ENCODE assay signal across 21 cellular contexts in genomic region chr1:98981917-98982513, GRCh38. TPM values are rescaled to one million over a fixed set of nuclear protein-coding genes. Genes with fewer than 3 reads are reported as not detected.
DNase-seq lines count a peak whose midpoint lies in the region; ATAC-seq, FAIRE-seq and TF ChIP-seq lines count a peak whose summit lies in the region.
"Had no signal": no experiment of that assay in that cellular context is flagged by ENCODE, and none has a peak within 500 bp of the region (broad histone marks: within the 10 kb centered on the region; RNA-seq: fewer than 3 reads in every experiment).

No MANE protein-coding gene starts in this region.

- no peak overlapping the region for H3K4me2 ChIP-seq in HepG2 (ENCODE audit: low read depth, low read length)
- H3K4me2 ChIP-seq in fibroblast of lung (ENCODE audit: extremely low read depth, insufficient read depth, low read length) = no peak overlapping the region
- H3K4me2 ChIP-seq: smooth muscle cell had no signal

- no TSS peak for BruUV-seq in HepG2 (replicated peaks; lab: Mats Ljungman, UMichigan)

- intact Hi-C loops in HepG2 (cut with micrococcal nuclease; ENCODE audit: unreplicated experiment) (no loop called here), right lobe of liver (cut with DNase I) (no loop called here), psoas muscle (cut with DNase I) (no loop called here)

- ATAC-seq in HepG2 (no peak), right lobe of liver (no peak), psoas muscle (no peak), HG03571 (IDR thresholded peaks at IDR 0.05; ENCODE audit: unreplicated experiment) (no peak)
- ATAC-seq: activated CD8-positive, alpha-beta T cell treated with anti-CD3 and anti-CD28 coated beads for 36 hours; stimulated activated memory B cell treated with anti-CD40 and anti-IgM and Interleukin-4, amounts not matched to agents 10 μg/mL and 1 μg/mL and 100 μg/mL, for 72 hours; upper lobe of right lung had no signal

- H3K4me1 ChIP-seq in HepG2 (ENCODE audit: insufficient read depth, low read length) (no peaks in the 10 kb centered on the region), right lobe of liver (no peaks in the 10 kb centered on the region), fibroblast of lung (ENCODE audit: control insufficient read depth, extremely low read depth, insufficient read depth, low read length) (no peaks in the 10 kb centered on the region), psoas muscle (no peaks in the 10 kb centered on the region)
- H3K4me1 ChIP-seq: upper lobe of right lung had no signal

- no peak overlapping the region for H3K4me3 ChIP-seq in HepG2 (replicated peaks in 1 of 3; ENCODE audit: insufficient read depth in 1 of 3, low read depth in 2 of 3, low read length in 3 of 3)
- no peak overlapping the region for H3K4me3 ChIP-seq in right lobe of liver
- H3K4me3 ChIP-seq in fibroblast of lung (replicated peaks in 1 of 4; ENCODE audit: control extremely low read depth in 1 of 4, insufficient read depth in 1 of 4, low read depth in 3 of 4, low read length in 4 of 4) = no peak overlapping the region
- no peak overlapping the region for H3K4me3 ChIP-seq in psoas muscle
- H3K4me3 ChIP-seq: smooth muscle cell, upper lobe of right lung had no signal

- no peak overlapping the region for H3K9ac ChIP-seq in HepG2 (ENCODE audit: insufficient read depth, low read depth, low read length)
- no peak overlapping the region for H3K9ac ChIP-seq in fibroblast of lung (ENCODE audit: insufficient read depth, low read length)

- no peaks in the 10 kb centered on the region for H3K27me3 ChIP-seq in HepG2 (ENCODE audit: control insufficient read depth in 1 of 2, insufficient read depth in 2 of 2, low read length in 2 of 2)
- H3K27me3 ChIP-seq in right lobe of liver = no peaks in the 10 kb centered on the region
- no peaks in the 10 kb centered on the region for H3K27me3 ChIP-seq in fibroblast of lung (ENCODE audit: control insufficient read depth, insufficient read depth, low read length)
- no peaks in the 10 kb centered on the region for H3K27me3 ChIP-seq in psoas muscle (ENCODE audit: insufficient read depth in 3 of 3, low read length in 2 of 3)
- H3K27me3 ChIP-seq: upper lobe of right lung had no signal

- H3K27ac ChIP-seq in HepG2 (ENCODE audit: extremely low read length, insufficient read depth, low read length) = no peak overlapping the region
- H3K27ac ChIP-seq in right lobe of liver = no peak overlapping the region
- no peak overlapping the region for H3K27ac ChIP-seq in RWPE1
- no peak overlapping the region for H3K27ac ChIP-seq in fibroblast of lung (ENCODE audit: insufficient read depth, low read length)
- H3K27ac ChIP-seq in psoas muscle = no peak overlapping the region
- H3K27ac ChIP-seq: upper lobe of right lung had no signal

- H3K36me3 ChIP-seq in HepG2 (replicated peaks in 1 of 2; ENCODE audit: control insufficient read depth in 1 of 2, insufficient read depth in 2 of 2, low read length in 2 of 2) = no peaks in the 10 kb centered on the region
- H3K36me3 ChIP-seq in right lobe of liver = no peaks in the 10 kb centered on the region
- no peaks in the 10 kb centered on the region for H3K36me3 ChIP-seq in fibroblast of lung (ENCODE audit: control insufficient read depth, insufficient read depth, low read length)
- H3K36me3 ChIP-seq in psoas muscle (ENCODE audit: insufficient read depth in 1 of 2, low read depth in 1 of 2) = no peaks in the 10 kb centered on the region
- H3K36me3 ChIP-seq: upper lobe of right lung had no signal

- TF ChIP-seq EP300 in HepG2 (IDR thresholded peaks at IDR 0.05; ENCODE audit: low read depth in 2 of 2, low read length in 2 of 2) (no peak), HepG2 (CRISPR knock-in tag; IDR thresholded peaks at IDR 0.05; ENCODE audit: borderline replicate concordance) (no peak)

- no peak for TF ChIP-seq RAD21 in HepG2 (CRISPR knock-in tag; IDR thresholded peaks at IDR 0.05)

- no peaks in the 10 kb centered on the region for H4K20me1 ChIP-seq in HepG2 (ENCODE audit: insufficient read depth, low read length)
- no peaks in the 10 kb centered on the region for H4K20me1 ChIP-seq in fibroblast of lung (ENCODE audit: control insufficient read depth, extremely low read depth, insufficient read depth, low read length)

- TF ChIP-seq POLR2A in HepG2 (IDR thresholded peaks at IDR 0.05; ENCODE audit: insufficient read depth in 1 of 2, low read depth in 2 of 2, low read length in 2 of 2) (no peak), right lobe of liver (IDR thresholded peaks at IDR 0.05) (no peak)

- H2AFZ ChIP-seq in HepG2 (ENCODE audit: low read length) (no peak overlapping the region), fibroblast of lung (ENCODE audit: low read length) (no peak overlapping the region)

- H3K9me3 ChIP-seq in HepG2 (ENCODE audit: low read length) = no peaks in the 10 kb centered on the region
- H3K9me3 ChIP-seq in right lobe of liver = no peaks in the 10 kb centered on the region
- H3K9me3 ChIP-seq in fibroblast of lung (ENCODE audit: control insufficient read depth, insufficient read depth, low read depth, low read length) = no peaks in the 10 kb centered on the region
- no peaks in the 10 kb centered on the region for H3K9me3 ChIP-seq in psoas muscle
- H3K9me3 ChIP-seq: upper lobe of right lung had no signal

- no peaks in the 10 kb centered on the region for H3K79me2 ChIP-seq in HepG2 (ENCODE audit: insufficient read depth, low read length)
- no peaks in the 10 kb centered on the region for H3K79me2 ChIP-seq in fibroblast of lung (ENCODE audit: control insufficient read depth, insufficient read depth, low read length)

- in situ Hi-C loops in HepG2 (cut with HindIII; ENCODE audit: extremely low pct_ligation_motif_present, low pct_unique_long_range_greater_than_20kb) = loop anchor here (25.0 kb wide), 1 partner anchor 730 kb away; no protein-coding TSS in a partner anchor

- DNase-seq in HepG2 (ENCODE audit: low spot score) = no peak
- no peak for DNase-seq in right lobe of liver
- DNase-seq in RWPE1 (ENCODE audit: low spot score) = peak; percentile 55
- peak; percentile 45 to 69 for DNase-seq in fibroblast of lung (ENCODE audit: low read depth in 2 of 2)
- DNase-seq in HPDE6-E6E7 (ENCODE audit: extremely low spot score) = no peak
- DNase-seq in psoas muscle = no peak
- no peak for DNase-seq in NCI-H1417 treated with DMSO at 0.1 percent for 48 hours (lab: John Stamatoyannopoulos, UW)
- DNase-seq: activated CD8-positive, alpha-beta T cell treated with anti-CD3 and anti-CD28 coated beads for 36 hours; aorta; Calu3; Kasumi-1; NCI-H1694 treated with DMSO at 0.1 percent for 48 hours; NCI-H510A; upper lobe of right lung had no signal

- CTCF ChIA-PET in HepG2 (lab: Yijun Ruan, JAX; ENCODE audit: low intra/inter-chr PET ratio, low total read pairs) (no interaction called here), RWPE1 (lab: Yijun Ruan, JAX) (no interaction called here)

- no peak for TF ChIP-seq CTCF in HepG2 (CRISPR knock-in tag; IDR thresholded peaks at IDR 0.05)
- TF ChIP-seq CTCF in right lobe of liver (IDR thresholded peaks at IDR 0.05) = no peak
- no peak for TF ChIP-seq CTCF in RWPE1 (conservative IDR thresholded peaks at IDR 0.05; ENCODE audit: low read depth)
- no peak for TF ChIP-seq CTCF in fibroblast of lung (conservative IDR thresholded peaks at IDR 0.05 in 1 of 2, IDR thresholded peaks at IDR 0.05 in 1 of 2; ENCODE audit: low read depth in 1 of 2, low read length in 2 of 2)
- TF ChIP-seq CTCF in psoas muscle (IDR thresholded peaks at IDR 0.05) = no peak

- FAIRE-seq in HepG2 (lab: Jason Lieb, UNC) = no peak
- FAIRE-seq: GM18507, GM19239 had no signal

- POLR2A ChIA-PET in HepG2 (lab: Yijun Ruan, JAX) = no interaction called here
- POLR2A ChIA-PET in RWPE1 (lab: Yijun Ruan, JAX; ENCODE audit: low non-redundant PET) = no interaction called here

- 33% methylated on average over 3 of the region's 3 CpGs for WGBS in HepG2 (ENCODE audit: low lambda C conversion rate)
- 56% methylated on average over 3 of the region's 3 CpGs for WGBS in right lobe of liver (ENCODE audit: insufficient coverage, low coverage, low lambda C conversion rate, missing lambda C conversion rate)
- WGBS in psoas muscle, 3 donors = 75 to 80% (median 79%) methylated on average over 3 of the region's 3 CpGs

TF ChIP-seq in HepG2, 621 proteins besides CTCF, POLR2A, EP300 and RAD21 (continues in another document):
- no peak for TF ChIP-seq POLR2AphosphoS2 (IDR thresholded peaks at IDR 0.05; ENCODE audit: low read depth, low read length)
- TF ChIP-seq ARHGAP35 (CRISPR knock-in tag; IDR thresholded peaks at IDR 0.05; ENCODE audit: borderline replicate concordance) = no peak
- TF ChIP-seq SAP130 (CRISPR knock-in tag; IDR thresholded peaks at IDR 0.05; ENCODE audit: low read depth) = no peak
- 0 out of 4 replicates have a peak, but pooled peaks of 1 of the 2 experiments have one; percentile 10 for TF ChIP-seq MAFK (conservative IDR thresholded peaks at IDR 0.05 in 1 of 2, IDR thresholded peaks at IDR 0.05 in 1 of 2; ENCODE audit: low read length in 2 of 2)

RNA-seq across cellular contexts. Expression of gene PLPPR5, which starts 22.6 kb away (rescaled TPM):
- total RNA-seq in HepG2 (2016; rRNA removed; fragmentation: Illumina TruSeq; extraction: Trizol) (not detected in 2 replicates), right lobe of liver (not detected), fibroblast of lung (under 0.01 TPM in 1 of 2 replicates, not detected in the other), psoas muscle (not detected)
- total RNA-seq in HepG2 (2016; cell fraction: cytosol; rRNA removed; fragmentation: Illumina TruSeq; extraction: Trizol; ENCODE audit: low read depth) = not detected in 2 replicates
- not detected in 2 replicates for total RNA-seq in HepG2 (2016; cell fraction: insoluble cytoplasmic fraction; rRNA removed; fragmentation: Illumina TruSeq; extraction: Trizol)
- total RNA-seq in HepG2 (2016; cell fraction: membrane; rRNA removed; fragmentation: Illumina TruSeq; extraction: Trizol) = not detected in 2 replicates
- not detected in 2 replicates for total RNA-seq in HepG2 (2016; cell fraction: nucleus; rRNA removed; fragmentation: Illumina TruSeq; extraction: Trizol)
- polyA plus RNA-seq in HepG2 (2011; rRNA removed) (not detected in 2 replicates), fibroblast of lung (0.25 and 0.26 TPM in 2 replicates), psoas muscle (under 1 TPM in 1 of 3 donors, not detected in 2; 0.01 TPM)
- not detected in 2 replicates for polyA plus RNA-seq in HepG2 (2011; cell fraction: cytosol; rRNA removed)
- polyA plus RNA-seq in HepG2 (2011; cell fraction: nucleus; rRNA removed) = not detected in 2 replicates
- not detected in 2 replicates for polyA plus RNA-seq in HepG2 (2012)
- not detected in 2 replicates for polyA plus RNA-seq in HepG2 (2016; cell fraction: cytosol; fragmentation: Illumina TruSeq; extraction: Trizol; ENCODE audit: low read depth)
- polyA plus RNA-seq in HepG2 (2016; cell fraction: insoluble cytoplasmic fraction; fragmentation: Illumina TruSeq; extraction: Trizol; ENCODE audit: low read depth) = not detected in 2 replicates
- not detected in 2 replicates for polyA plus RNA-seq in HepG2 (2016; cell fraction: membrane; fragmentation: Illumina TruSeq; extraction: Trizol; ENCODE audit: low read depth)
- not detected in 2 replicates for polyA plus RNA-seq in HepG2 (2016; cell fraction: nucleus; fragmentation: Illumina TruSeq; extraction: Trizol; ENCODE audit: insufficient read depth, low read depth)
- polyA minus RNA-seq in HepG2 (2011; rRNA and poly(A)+ RNA removed; ENCODE audit: low replicate concordance) = not detected in 2 replicates
- not detected in 2 replicates for polyA minus RNA-seq in HepG2 (2011; cell fraction: cytosol; rRNA and poly(A)+ RNA removed)
- polyA minus RNA-seq in HepG2 (2011; cell fraction: nucleus; rRNA and poly(A)+ RNA removed) = not detected in 2 replicates
- polyA plus RNA-seq in fibroblast of lung (2012) = 0.10 and 0.39 TPM in 2 replicates
- polyA minus RNA-seq in fibroblast of lung (ENCODE audit: low replicate concordance) = not detected in 2 replicates
- total RNA-seq: aorta, Calu3, myocyte, osteocyte, upper lobe of right lung had no signal
- polyA plus RNA-seq: aorta had no signal

Comparison
In these comparisons a context has a peak if more than half of its experiments do, and no peak if none do; other contexts are left out.
1. DNase-seq: peak in RWPE1 (single experiment) and fibroblast of lung (2 of 2); none in HepG2 (single experiment), right lobe of liver (0 of 3), HPDE6-E6E7 (single experiment), psoas muscle (0 of 2) and NCI-H1417 treated with DMSO at 0.1 percent for 48 hours (single experiment).